8 cellular contexts compared by ENCODE assay signal in the genomic region with DNA sequence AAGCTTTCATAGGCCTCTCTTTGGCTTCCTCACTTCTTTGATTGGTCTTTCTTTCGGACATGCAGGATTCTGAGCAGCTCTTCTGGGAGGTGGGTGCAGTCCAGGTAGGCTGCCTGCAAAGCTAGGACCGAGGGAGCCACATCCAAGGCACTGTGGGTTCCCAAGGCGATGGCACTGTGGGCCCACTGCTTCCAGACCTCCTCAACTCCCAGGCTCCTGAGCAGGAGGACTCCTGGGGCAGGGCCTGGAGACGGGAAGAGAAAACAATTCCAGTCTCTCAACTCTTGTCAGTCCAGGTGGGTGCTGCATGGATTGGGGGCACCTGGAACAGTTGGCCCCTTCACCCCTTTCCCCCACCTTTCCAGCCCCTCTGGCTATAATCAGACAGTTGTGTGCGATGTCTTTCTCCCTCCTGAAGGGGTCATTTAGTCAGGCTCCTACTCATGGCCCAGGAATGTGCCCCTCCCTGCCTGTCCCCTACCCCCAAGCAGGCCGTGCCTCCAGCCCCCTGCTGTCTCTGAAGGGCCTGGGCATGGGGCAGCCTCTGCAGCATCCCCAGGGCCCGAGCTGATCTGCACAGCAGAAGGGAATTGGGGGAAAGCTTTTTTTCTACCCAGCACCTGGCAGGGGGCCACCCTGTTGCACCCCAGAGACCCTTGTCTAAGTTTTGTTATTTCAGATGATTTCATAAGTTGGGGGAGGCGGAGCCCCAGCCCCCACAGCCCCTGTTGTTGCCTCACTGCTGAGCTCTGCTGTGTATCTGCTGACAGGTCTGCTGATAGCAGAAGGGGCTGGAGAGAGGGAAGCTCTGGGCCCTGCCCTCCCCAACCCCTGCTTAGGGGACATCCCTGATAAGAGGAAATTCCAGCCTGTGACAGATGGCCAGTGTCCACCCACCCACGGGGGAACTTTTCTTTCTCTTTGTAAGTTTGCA.
DNase-seq lines count a peak whose midpoint lies in the region; ATAC-seq and TF ChIP-seq lines count a peak whose summit lies in the region.

No MANE protein-coding gene starts in this region.

- peaks cover 63% of the 10 kb centered on the region for H3K4me1 ChIP-seq in mammary epithelial cell (ENCODE audit: insufficient read depth, low read length)
- H3K4me1 ChIP-seq in lung (ENCODE audit: control insufficient read depth in 2 of 2, insufficient read depth in 2 of 2, low read length in 2 of 2): peaks cover 29 to 52% of the 10 kb centered on the region in 2 donors

- peak overlapping the region; percentile 53 for H3K4me3 Mint-ChIP-seq in stimulated activated naive CD8-positive, alpha-beta T cell treated with anti-CD3 and anti-CD28 coated beads, Interleukin-15, Interleukin-2, amounts not matched to agents 100 ng/mL and 50 ng/mL, for 24 hours

- H3K4me3 ChIP-seq in mammary epithelial cell (replicated peaks in 1 of 3; ENCODE audit: insufficient read depth in 1 of 3, low read depth in 2 of 3, low read length in 3 of 3) (no peak overlapping the region), lung (no peak overlapping the region)

- H3K79me2 ChIP-seq in mammary epithelial cell (ENCODE audit: insufficient read depth, low read length): peaks cover 93% of the 10 kb centered on the region

- H3K27me3 Mint-ChIP-seq in stimulated activated naive CD8-positive, alpha-beta T cell treated with anti-CD3 and anti-CD28 coated beads, Interleukin-15, Interleukin-2, amounts not matched to agents 100 ng/mL and 50 ng/mL, for 24 hours: no peaks in the 10 kb centered on the region

- 56% methylated on average over 5 of the region's 9 CpGs for WGBS in mammary epithelial cell (ENCODE audit: low coverage, missing lambda C conversion rate)
- WGBS in lung, 2 donors: 68 to 71% methylated on average over 9 of the region's 9 CpGs

- CTCF ChIA-PET in mammary epithelial cell (lab: Charles Lee; ENCODE audit: low non-redundant PET): interaction anchor here (0.6 kb wide), 1 partner anchor 63 kb away, joined by 3 read pairs; no protein-coding TSS in a partner anchor

- no peaks in the 10 kb centered on the region for H3K9me3 ChIP-seq in mammary epithelial cell (replicated peaks; ENCODE audit: insufficient read depth, low read length)
- H3K9me3 ChIP-seq in lung (ENCODE audit: control insufficient read depth in 2 of 2, insufficient read depth in 1 of 2, low read length in 1 of 2): no peaks in the 10 kb centered on the region

- no peaks in the 10 kb centered on the region for H3K36me3 ChIP-seq in mammary epithelial cell (ENCODE audit: insufficient read depth, low read length)
- peaks cover 0 to 5% of the 10 kb centered on the region in 2 donors for H3K36me3 ChIP-seq in lung (ENCODE audit: control insufficient read depth in 2 of 2, insufficient read depth in 2 of 2, low read length in 2 of 2)

- H4K20me1 ChIP-seq in mammary epithelial cell (ENCODE audit: insufficient read depth, low read length): peaks cover 4% of the 10 kb centered on the region

- in situ Hi-C loops in mammary epithelial cell (cut with MboI; ENCODE audit: low sequenced_read_pairs in 2 of 2): loop anchor here in 1 of 2 donors (5.0 kb wide), 1 partner anchor 44 kb away; no protein-coding TSS in a partner anchor

- TF ChIP-seq CTCF in mammary epithelial cell (conservative IDR thresholded peaks at IDR 0.05 in 1 of 2, IDR thresholded peaks at IDR 0.05 in 1 of 2; ENCODE audit: extremely low read depth in 1 of 2, insufficient read depth in 1 of 2, low read depth in 1 of 2, low read length in 2 of 2): no peak
- no peak for TF ChIP-seq CTCF in lung (IDR thresholded peaks at IDR 0.05; ENCODE audit: control extremely low read depth, extremely low read depth)

- H3K27ac ChIP-seq in mammary epithelial cell (ENCODE audit: insufficient read depth, low read depth, low read length) (peak overlapping the region; percentile 82), lung (ENCODE audit: low read depth in 1 of 2, low read length in 1 of 2) (peak overlapping the region; percentile 43 to 62)

- dilution Hi-C loops in mammary epithelial cell (cut with HindIII; ENCODE audit: low sequenced_read_pairs): loop anchor here (5.0 kb wide), 1 partner anchor 49 kb away; no protein-coding TSS in a partner anchor

- H3K27ac Mint-ChIP-seq in stimulated activated naive CD8-positive, alpha-beta T cell treated with anti-CD3 and anti-CD28 coated beads, Interleukin-15, Interleukin-2, amounts not matched to agents 100 ng/mL and 50 ng/mL, for 24 hours: peak overlapping the region; percentile 86

- DNase-seq in stimulated activated naive CD8-positive, alpha-beta T cell treated with anti-CD3 and anti-CD28 coated beads, Interleukin-15, Interleukin-2, amounts not matched to agents 100 U/mL and 50 U/mL, for 24 hours: no peak
- no peak for DNase-seq in mammary epithelial cell
- DNase-seq in lung (ENCODE audit: low spot score): no peak
- DNase-seq in stimulated activated CD4-positive, alpha-beta T cell treated with anti-CD3 and anti-CD28 coated beads, Interleukin-15, amount 100 ng/mL, for 24 hours: no peak
- no peak for DNase-seq in NCI-H774 (lab: John Stamatoyannopoulos, UW)
- DNase-seq in LoVo (ENCODE audit: low spot score): no peak
- no peak for DNase-seq in cortex of kidney (lab: John Stamatoyannopoulos, UW)

- H3K27me3 ChIP-seq in mammary epithelial cell (ENCODE audit: insufficient read depth, low read length): no peaks in the 10 kb centered on the region
- H3K27me3 ChIP-seq in lung (ENCODE audit: control insufficient read depth, insufficient read depth): no peaks in the 10 kb centered on the region

- peak overlapping the region; percentile 28 for H3K9ac ChIP-seq in mammary epithelial cell (ENCODE audit: insufficient read depth, low read length)

- peaks cover 53% of the 10 kb centered on the region for H3K36me3 Mint-ChIP-seq in stimulated activated naive CD8-positive, alpha-beta T cell treated with anti-CD3 and anti-CD28 coated beads, Interleukin-15, Interleukin-2, amounts not matched to agents 100 ng/mL and 50 ng/mL, for 24 hours (ENCODE audit: low read depth)

- no TSS peak for BruUV-seq in mammary epithelial cell (replicated peaks; lab: Mats Ljungman, UMichigan)

- ATAC-seq in stimulated activated naive CD8-positive, alpha-beta T cell treated with anti-CD3 and anti-CD28 coated beads, Interleukin-15, Interleukin-2, amounts not matched to agents 100 U/mL and 50 U/mL, for 24 hours: no peak
- ATAC-seq in lung (ENCODE audit: insufficient read depth, low FRiP score): no peak

- H3K4me1 Mint-ChIP-seq in stimulated activated naive CD8-positive, alpha-beta T cell treated with anti-CD3 and anti-CD28 coated beads, Interleukin-15, Interleukin-2, amounts not matched to agents 100 ng/mL and 50 ng/mL, for 24 hours (ENCODE audit: low read depth): peaks cover 98% of the 10 kb centered on the region

- intact Hi-C loops in mammary epithelial cell (cut with micrococcal nuclease): no loop called here

- no peak overlapping the region for H2AFZ ChIP-seq in mammary epithelial cell (ENCODE audit: low read depth, low read length)

- H3K9me3 Mint-ChIP-seq in stimulated activated naive CD8-positive, alpha-beta T cell treated with anti-CD3 and anti-CD28 coated beads, Interleukin-15, Interleukin-2, amounts not matched to agents 100 ng/mL and 50 ng/mL, for 24 hours: peaks cover 8% of the 10 kb centered on the region

- H3K4me2 ChIP-seq in mammary epithelial cell (ENCODE audit: insufficient read depth, low read depth, low read length): peak overlapping the region; percentile 67
